ENCODE assay signal across 8 cellular contexts in genomic region chr1:27603962-27604578, GRCh38.
DNase-seq lines count a peak whose midpoint lies in the region; ATAC-seq and TF ChIP-seq lines count a peak whose summit lies in the region.

Gene AHDC1, minus strand, starts transcription at chr1:27604144. Its CDS starts 52,029 bp downstream, at chr1:27552115.

- no peak for TF ChIP-seq CTCF in GM12865 (IDR thresholded peaks at IDR 0.05; ENCODE audit: insufficient read depth, low read depth, low read length, missing control alignments)

- peak; percentile 95 for DNase-seq in GM12865 (ENCODE audit: low read depth)
- DNase-seq in NCI-H345 treated with DMSO at 0.1 percent for 48 hours (lab: John Stamatoyannopoulos, UW; ENCODE audit: unreplicated experiment), result peak; percentile 77
- DNase-seq in activated CD4-positive, CD25-positive, alpha-beta regulatory T cell treated with anti-CD3 and anti-CD28 coated beads, Interleukin-2, amount 50 U/mL, for 16 hours (ENCODE audit: low read depth, low spot score), result peak; percentile 82
- peak in 59 of 61 donors; percentile 26 to 92 (median 80) for DNase-seq in caudate nucleus (lab: John Stamatoyannopoulos, UW)
- peak; percentile 95 for DNase-seq in iris pigment epithelial cell (ENCODE audit: low read depth)
- peak; percentile 86 for DNase-seq in smooth muscle cell of the brain vasculature (ENCODE audit: low read depth, low spot score)

- ATAC-seq in HG03095 (IDR thresholded peaks at IDR 0.05; ENCODE audit: unreplicated experiment) (peak; percentile 54), GM18517 (IDR thresholded peaks at IDR 0.05; ENCODE audit: unreplicated experiment) (no peak)

- H3K27ac ChIP-seq in caudate nucleus (ENCODE audit: low read depth, low read length), result peak within 1 kb of the TSS; percentile 97

- H3K4me3 ChIP-seq in GM12865 (ENCODE audit: low read depth, low read length), result peak within 1 kb of the TSS; percentile 64
